ENCODE assay signal across 10 cellular contexts in genomic region chr4:5979981-5980380, GRCh38. TPM values are rescaled to one million over a fixed set of nuclear protein-coding genes. Genes with fewer than 3 reads are reported as not detected.
DNase-seq lines count a peak whose midpoint lies in the region; ATAC-seq and TF ChIP-seq lines count a peak whose summit lies in the region.
"Had no signal": no experiment of that assay in that cellular context is flagged by ENCODE, and none has a peak within 500 bp of the region (broad histone marks: within the 10 kb centered on the region; RNA-seq: fewer than 3 reads in every experiment).

No MANE protein-coding gene starts in this region.

- TF ChIP-seq EP300 in Ishikawa (IDR thresholded peaks at IDR 0.05; ENCODE audit: borderline replicate concordance): no peak

- H3K4me3 Mint-ChIP-seq in nephron progenitor cell: no peak overlapping the region
- no peak overlapping the region for H3K4me3 Mint-ChIP-seq in T-helper 17 cell
- H3K4me3 Mint-ChIP-seq: central memory CD8-positive, alpha-beta T cell had no signal

- ATAC-seq in T-helper 17 cell (no peak), HG03565 (IDR thresholded peaks at IDR 0.05; ENCODE audit: unreplicated experiment) (no peak)

- no peaks in the 10 kb centered on the region for H3K4me1 ChIP-seq in adipocyte (ENCODE audit: control insufficient read depth, insufficient read depth, low read length)

- peak; percentile 50 for TF ChIP-seq CTCF in nephron progenitor cell (IDR thresholded peaks at IDR 0.05)

- H3K4me3 ChIP-seq in adipocyte (ENCODE audit: low read length): no peak overlapping the region
- H3K4me3 ChIP-seq: ovary had no signal

- H3K36me3 Mint-ChIP-seq in nephron progenitor cell (ENCODE audit: low read depth) (peaks cover 4% of the 10 kb centered on the region), T-helper 17 cell (ENCODE audit: low read depth) (peaks cover 2% of the 10 kb centered on the region)

- peak; percentile 63 for TF ChIP-seq RAD21 in Ishikawa (IDR thresholded peaks at IDR 0.05; ENCODE audit: low read depth)

- peaks cover 28% of the 10 kb centered on the region for H3K9me3 Mint-ChIP-seq in nephron progenitor cell

- no peaks in the 10 kb centered on the region for H3K36me3 ChIP-seq in adipocyte (ENCODE audit: control insufficient read depth, insufficient read depth, low read length, severe bottlenecking)
- H3K36me3 ChIP-seq: ovary had no signal

- H3K9ac ChIP-seq in adipocyte (ENCODE audit: low read length): no peak overlapping the region

- peaks cover 13% of the 10 kb centered on the region for H3K9me3 ChIP-seq in adipocyte (ENCODE audit: control insufficient read depth, low read length)
- no peaks in the 10 kb centered on the region for H3K9me3 ChIP-seq in T-helper 17 cell (ENCODE audit: control insufficient read depth, low read length, poor library complexity, severe bottlenecking)
- H3K9me3 ChIP-seq: ovary had no signal

- DNase-seq in NCI-H1436 (lab: John Stamatoyannopoulos, UW) (peak; percentile 26), NCI-H1436 treated with DMSO at 0.1 percent for 48 hours (lab: John Stamatoyannopoulos, UW) (no peak), adipocyte (ENCODE audit: low read depth) (peak; percentile 4), nephron progenitor cell (peak; percentile 60), activated gamma-delta T cell (lab: John Stamatoyannopoulos, UW) (no peak), T-helper 17 cell (no peak)
- DNase-seq: ovary had no signal

- H3K4me1 Mint-ChIP-seq in nephron progenitor cell (no peaks in the 10 kb centered on the region), T-helper 17 cell (no peaks in the 10 kb centered on the region)
- H3K4me1 Mint-ChIP-seq: central memory CD8-positive, alpha-beta T cell had no signal

- H3K27ac Mint-ChIP-seq in nephron progenitor cell (no peak overlapping the region), T-helper 17 cell (no peak overlapping the region)

- peaks cover 28% of the 10 kb centered on the region for H3K27me3 ChIP-seq in adipocyte (replicated peaks; ENCODE audit: control insufficient read depth, insufficient read depth, low read length)
- H3K27me3 ChIP-seq: ovary had no signal

- H3K27me3 Mint-ChIP-seq in nephron progenitor cell (ENCODE audit: low read depth, poor library complexity): peaks cover 56% of the 10 kb centered on the region
- peaks cover 38% of the 10 kb centered on the region for H3K27me3 Mint-ChIP-seq in T-helper 17 cell
- H3K27me3 Mint-ChIP-seq: central memory CD8-positive, alpha-beta T cell had no signal

TF ChIP-seq in Ishikawa, 13 proteins besides CTCF, POLR2A, EP300 and RAD21:
- TF ChIP-seq REST (IDR thresholded peaks at IDR 0.05; ENCODE audit: low read depth) (no peak), CEBPB (IDR thresholded peaks at IDR 0.05) (no peak), FOXM1 (IDR thresholded peaks at IDR 0.05; ENCODE audit: borderline replicate concordance, low read depth) (no peak), TAF1 (IDR thresholded peaks at IDR 0.05; ENCODE audit: low read depth) (no peak), MAX (IDR thresholded peaks at IDR 0.05) (no peak), YY1 (IDR thresholded peaks at IDR 0.05; ENCODE audit: low read depth) (no peak)

RNA-seq across cellular contexts. Expression of gene C4orf50, which starts 38.2 kb away (rescaled TPM):
- total RNA-seq in T-helper 17 cell: 1 to 10 TPM in 1 of 2 donors, under 1 TPM in 1; 0.87 to 2.3 TPM

Comparison
In these comparisons a context has a peak if more than half of its experiments do, and no peak if none do; other contexts are left out.
1. DNase-seq: peak in NCI-H1436 (single experiment), adipocyte (single experiment) and nephron progenitor cell (single experiment); none in NCI-H1436 treated with DMSO at 0.1 percent for 48 hours (single experiment), activated gamma-delta T cell (single experiment) and T-helper 17 cell (0 of 3).